14 cellular contexts compared by ENCODE assay signal in the genomic region with DNA sequence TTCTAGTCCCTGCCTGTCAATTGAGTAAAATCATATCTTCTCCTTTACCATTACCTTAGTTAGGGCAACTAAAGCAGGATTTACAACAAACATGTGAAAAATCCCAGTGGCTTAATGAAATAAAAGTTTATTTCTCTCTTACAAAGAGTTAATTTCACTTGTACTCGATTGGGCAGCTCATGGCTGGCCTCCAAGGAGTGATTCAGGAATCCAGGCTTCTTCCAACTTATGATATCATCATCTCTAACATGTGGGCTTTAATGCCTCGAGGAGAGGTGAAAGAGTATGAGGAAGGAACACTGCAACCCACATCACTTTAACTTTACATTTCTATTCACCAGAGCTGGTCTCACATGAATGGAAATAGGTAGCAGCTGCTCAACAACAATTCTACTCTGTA.
DNase-seq lines count a peak whose midpoint lies in the region; ATAC-seq and TF ChIP-seq lines count a peak whose summit lies in the region.
"Had no signal": no experiment of that assay in that cellular context is flagged by ENCODE, and none has a peak within 500 bp of the region (broad histone marks: within the 10 kb centered on the region; RNA-seq: fewer than 3 reads in every experiment).

No MANE protein-coding gene starts in this region.

- no peak overlapping the region for H3K4me3 Mint-ChIP-seq in nephron
- no peak overlapping the region for H3K4me3 Mint-ChIP-seq in activated naive CD8-positive, alpha-beta T cell treated with anti-CD3 and anti-CD28 coated beads, Interleukin-2, amount 50 U/mL, for 24 hours
- H3K4me3 Mint-ChIP-seq: brain; stimulated activated effector memory CD8-positive, alpha-beta T cell treated with anti-CD3 and anti-CD28 coated beads, Interleukin-12 subunit alpha, Interleukin-12 subunit beta, amount 100 ng/mL, for 72 hours had no signal

- no peak for TF ChIP-seq POLR2A in erythroblast (IDR thresholded peaks at IDR 0.05; ENCODE audit: low read length)

- H3K27me3 Mint-ChIP-seq in nephron (ENCODE audit: low read depth), result peaks cover 3% of the 10 kb centered on the region
- H3K27me3 Mint-ChIP-seq in activated naive CD8-positive, alpha-beta T cell treated with anti-CD3 and anti-CD28 coated beads, Interleukin-2, amount 50 U/mL, for 24 hours, result no peaks in the 10 kb centered on the region
- H3K27me3 Mint-ChIP-seq: brain had no signal

- DNase-seq in EL (peak; percentile 84), NCI-H446 (lab: John Stamatoyannopoulos, UW) (peak; percentile 6 to 56), epithelial cell of esophagus (ENCODE audit: low read depth) (peak; percentile 87), erythroblast (lab: John Stamatoyannopoulos, UW) (no peak), T-helper 9 cell (no peak), HuH-7.5 (ENCODE audit: low spot score) (no peak)
- DNase-seq in activated naive CD8-positive, alpha-beta T cell treated with anti-CD3 and anti-CD28 coated beads, Interleukin-2, amount 50 U/mL, for 24 hours, result no peak
- DNase-seq: H7, NCI-H2171, WERI-Rb-1 had no signal

- ATAC-seq in activated naive CD8-positive, alpha-beta T cell treated with anti-CD3 and anti-CD28 coated beads, Interleukin-2, amount 50 U/mL, for 24 hours, result no peak
- ATAC-seq: Panc1; stimulated activated effector memory CD8-positive, alpha-beta T cell treated with anti-CD3 and anti-CD28 coated beads, Interleukin-12 subunit alpha, Interleukin-12 subunit beta, amount 100 ng/mL, for 72 hours had no signal

- TF ChIP-seq CTCF in epithelial cell of esophagus (IDR thresholded peaks at IDR 0.05; ENCODE audit: insufficient read depth, low read depth, low read length, missing control alignments) (no peak), nephron (IDR thresholded peaks at IDR 0.05; ENCODE audit: unreplicated experiment in 3 of 3) (no peak)

- peak overlapping the region; percentile 62 to 85 (median 72) for H3K27ac Mint-ChIP-seq in nephron
- no peak overlapping the region for H3K27ac Mint-ChIP-seq in activated naive CD8-positive, alpha-beta T cell treated with anti-CD3 and anti-CD28 coated beads, Interleukin-2, amount 50 U/mL, for 24 hours
- H3K27ac Mint-ChIP-seq: brain; stimulated activated effector memory CD8-positive, alpha-beta T cell treated with anti-CD3 and anti-CD28 coated beads, Interleukin-12 subunit alpha, Interleukin-12 subunit beta, amount 100 ng/mL, for 72 hours had no signal

- no peaks in the 10 kb centered on the region for H3K36me3 Mint-ChIP-seq in nephron (ENCODE audit: low read depth)
- H3K36me3 Mint-ChIP-seq in activated naive CD8-positive, alpha-beta T cell treated with anti-CD3 and anti-CD28 coated beads, Interleukin-2, amount 50 U/mL, for 24 hours (ENCODE audit: low read depth), result no peaks in the 10 kb centered on the region
- H3K36me3 Mint-ChIP-seq: brain; stimulated activated effector memory CD8-positive, alpha-beta T cell treated with anti-CD3 and anti-CD28 coated beads, Interleukin-12 subunit alpha, Interleukin-12 subunit beta, amount 100 ng/mL, for 72 hours had no signal

- no peaks in the 10 kb centered on the region for H3K9me3 Mint-ChIP-seq in nephron
- H3K9me3 Mint-ChIP-seq in activated naive CD8-positive, alpha-beta T cell treated with anti-CD3 and anti-CD28 coated beads, Interleukin-2, amount 50 U/mL, for 24 hours, result peaks cover 11% of the 10 kb centered on the region
- H3K9me3 Mint-ChIP-seq: brain had no signal

- H3K4me3 ChIP-seq in epithelial cell of esophagus (ENCODE audit: low read length), result no peak overlapping the region

- peaks cover 16% of the 10 kb centered on the region for H3K4me1 Mint-ChIP-seq in nephron
- no peaks in the 10 kb centered on the region for H3K4me1 Mint-ChIP-seq in activated naive CD8-positive, alpha-beta T cell treated with anti-CD3 and anti-CD28 coated beads, Interleukin-2, amount 50 U/mL, for 24 hours
- H3K4me1 Mint-ChIP-seq: brain; stimulated activated effector memory CD8-positive, alpha-beta T cell treated with anti-CD3 and anti-CD28 coated beads, Interleukin-12 subunit alpha, Interleukin-12 subunit beta, amount 100 ng/mL, for 72 hours had no signal

Comparison
In these comparisons a context has a peak if more than half of its experiments do, and no peak if none do; other contexts are left out.
1. DNase-seq: peak in EL (single experiment), NCI-H446 (2 of 2) and epithelial cell of esophagus (single experiment); none in activated naive CD8-positive, alpha-beta T cell treated with anti-CD3 and anti-CD28 coated beads, Interleukin-2, amount 50 U/mL, for 24 hours (single experiment), erythroblast (0 of 2), T-helper 9 cell (single experiment) and HuH-7.5 (single experiment).